In the genomic region with DNA sequence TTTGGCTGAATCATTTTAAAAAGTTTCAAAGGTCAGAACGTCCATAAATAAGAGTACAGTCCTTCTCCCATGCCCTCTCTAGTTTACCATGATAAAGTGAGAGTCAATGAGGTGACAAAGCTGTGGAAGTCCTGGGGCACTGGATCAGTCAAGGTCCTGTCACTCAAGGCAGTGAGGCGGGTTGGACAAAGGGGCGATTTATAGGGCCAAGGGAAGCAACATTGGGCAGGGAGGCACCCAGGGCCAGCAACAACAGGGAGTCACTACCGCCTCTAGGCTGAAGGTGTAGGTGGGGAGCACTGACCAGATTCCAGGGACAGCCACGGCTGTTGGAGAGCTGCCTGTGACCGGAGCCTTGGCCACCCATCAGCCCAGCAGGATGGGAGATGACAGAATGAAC, we compare ENCODE assay signal across 1 cellular context.
TF ChIP-seq lines count a peak whose summit lies in the region.

No MANE protein-coding gene starts in this region.

TF ChIP-seq in K562, 482 proteins besides CTCF, POLR2A, EP300 and RAD21:
- no peak for TF ChIP-seq SMARCC2 (IDR thresholded peaks at IDR 0.05; ENCODE audit: low read depth)
- TF ChIP-seq, protein P1, sequence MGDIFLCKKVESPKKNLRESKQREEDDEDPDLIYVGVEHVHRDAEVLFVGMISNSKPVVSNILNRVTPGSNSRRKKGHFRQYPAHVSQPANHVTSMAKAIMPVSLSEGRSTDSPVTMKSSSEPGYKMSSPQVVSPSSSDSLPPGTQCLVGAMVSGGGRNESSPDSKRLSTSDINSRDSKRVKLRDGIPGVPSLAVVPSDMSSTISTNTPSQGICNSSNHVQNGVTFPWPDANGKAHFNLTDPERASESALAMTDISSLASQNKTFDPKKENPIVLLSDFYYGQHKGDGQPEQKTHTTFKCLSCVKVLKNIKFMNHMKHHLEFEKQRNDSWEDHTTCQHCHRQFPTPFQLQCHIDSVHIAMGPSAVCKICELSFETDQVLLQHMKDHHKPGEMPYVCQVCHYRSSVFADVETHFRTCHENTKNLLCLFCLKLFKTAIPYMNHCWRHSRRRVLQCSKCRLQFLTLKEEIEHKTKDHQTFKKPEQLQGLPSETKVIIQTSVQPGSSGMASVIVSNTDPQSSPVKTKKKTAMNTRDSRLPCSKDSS (IDR thresholded peaks at IDR 0.05; ENCODE audit: low read depth, partially characterized antibody), result no peak
- TF ChIP-seq CBX8 (IDR thresholded peaks at IDR 0.05; ENCODE audit: borderline replicate concordance, extremely low read depth, low read depth, low read length, poor library complexity, severe bottlenecking), result no peak
- TF ChIP-seq, protein P2, sequence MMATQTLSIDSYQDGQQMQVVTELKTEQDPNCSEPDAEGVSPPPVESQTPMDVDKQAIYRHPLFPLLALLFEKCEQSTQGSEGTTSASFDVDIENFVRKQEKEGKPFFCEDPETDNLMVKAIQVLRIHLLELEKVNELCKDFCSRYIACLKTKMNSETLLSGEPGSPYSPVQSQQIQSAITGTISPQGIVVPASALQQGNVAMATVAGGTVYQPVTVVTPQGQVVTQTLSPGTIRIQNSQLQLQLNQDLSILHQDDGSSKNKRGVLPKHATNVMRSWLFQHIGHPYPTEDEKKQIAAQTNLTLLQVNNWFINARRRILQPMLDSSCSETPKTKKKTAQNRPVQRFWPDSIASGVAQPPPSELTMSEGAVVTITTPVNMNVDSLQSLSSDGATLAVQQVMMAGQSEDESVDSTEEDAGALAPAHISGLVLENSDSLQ (IDR thresholded peaks at IDR 0.05), result peak; percentile 21; the same call in 1 of the 2 replicates
- TF ChIP-seq ARID2 (IDR thresholded peaks at IDR 0.05), result no peak
